Comparison of ENCODE assay signal across 1 cellular context in genomic region chr16:70777973-70778406, GRCh38.
TF ChIP-seq lines count a peak whose summit lies in the region.

No MANE protein-coding gene starts in this region.

TF ChIP-seq in IMR-90, 13 proteins besides CTCF, POLR2A, EP300 and RAD21:
- TF ChIP-seq RFX5 (IDR thresholded peaks at IDR 0.05; ENCODE audit: low read depth, low read length) (no peak), FOS (IDR thresholded peaks at IDR 0.05; ENCODE audit: low read depth, low read length) (peak; percentile 43; the same call in 1 of the 2 replicates)
